In genomic region chr7:35691827-35692307, GRCh38 we compare ENCODE assay signal across 8 cellular contexts. TPM values are rescaled to one million over a fixed set of nuclear protein-coding genes. Genes with fewer than 3 reads are reported as not detected.
A peak's percentile ranks its signal among the peaks of the same experiment; 100 is the strongest.
DNase-seq lines count a peak whose midpoint lies in the region; ATAC-seq and TF ChIP-seq lines count a peak whose summit lies in the region.

No MANE protein-coding gene starts in this region.

- no peaks in the 10 kb centered on the region for H3K9me3 Mint-ChIP-seq in activated CD4-positive, alpha-beta T cell treated with anti-CD3 and anti-CD28 coated beads, Interleukin-2, amount 10 ng/mL, durations not matched to agents 7 days and 5 days

- peak overlapping the region; percentile 98 for H3K27ac ChIP-seq in smooth muscle cell (ENCODE audit: low read depth)

- H4K20me1 ChIP-seq in smooth muscle cell (ENCODE audit: low read depth), result peaks cover 67% of the 10 kb centered on the region

- H3K36me3 ChIP-seq in smooth muscle cell (ENCODE audit: low read depth), result no peaks in the 10 kb centered on the region

- peaks cover 83% of the 10 kb centered on the region for H3K79me2 ChIP-seq in smooth muscle cell (ENCODE audit: low read depth)

- H3F3A ChIP-seq in smooth muscle cell (ENCODE audit: low read depth), result peaks cover 6% of the 10 kb centered on the region

- peak overlapping the region; percentile 91 for H3K27ac Mint-ChIP-seq in activated CD4-positive, alpha-beta T cell treated with anti-CD3 and anti-CD28 coated beads, Interleukin-2, amount 10 ng/mL, durations not matched to agents 7 days and 5 days

- peak; percentile 26 for DNase-seq in 8988T
- DNase-seq in activated CD4-positive, alpha-beta T cell treated with anti-CD3 and anti-CD28 coated beads, Interleukin-2, amount 10 ng/mL, durations not matched to agents 7 days and 5 days, result peak; percentile 58
- DNase-seq in fibroblast of mammary gland (ENCODE audit: low read depth), result peak; percentile 16
- DNase-seq in smooth muscle cell (lab: John Stamatoyannopoulos, UW; ENCODE audit: unreplicated experiment), result no peak
- no peak for DNase-seq in superior temporal gyrus (ENCODE audit: extremely low spot score)
- DNase-seq in DMS114 treated with DMSO at 0.1 percent for 48 hours (lab: John Stamatoyannopoulos, UW; ENCODE audit: unreplicated experiment), result no peak

- peaks cover 63% of the 10 kb centered on the region for H3K4me1 Mint-ChIP-seq in activated CD4-positive, alpha-beta T cell treated with anti-CD3 and anti-CD28 coated beads, Interleukin-2, amount 10 ng/mL, durations not matched to agents 7 days and 5 days

- TF ChIP-seq CTCF in fibroblast of mammary gland (conservative IDR thresholded peaks at IDR 0.05; ENCODE audit: control insufficient read depth, insufficient read depth, low read depth, low read length) (no peak), smooth muscle cell (IDR thresholded peaks at IDR 0.05; ENCODE audit: borderline replicate concordance, insufficient read depth, poor library complexity, severe bottlenecking) (no peak)

- H3K9me3 ChIP-seq in smooth muscle cell (replicated peaks; ENCODE audit: low read depth), result no peaks in the 10 kb centered on the region

- H3K4me3 Mint-ChIP-seq in activated CD4-positive, alpha-beta T cell treated with anti-CD3 and anti-CD28 coated beads, Interleukin-2, amount 10 ng/mL, durations not matched to agents 7 days and 5 days, result peak overlapping the region; percentile 77

- ATAC-seq in GM21381 (IDR thresholded peaks at IDR 0.05; ENCODE audit: unreplicated experiment) (peak; percentile 24), HG03095 (IDR thresholded peaks at IDR 0.05; ENCODE audit: unreplicated experiment) (no peak)

- POLR2A ChIA-PET in activated CD4-positive, alpha-beta T cell treated with anti-CD3 and anti-CD28 coated beads, Interleukin-2, amount 10 ng/mL, durations not matched to agents 7 days and 5 days (lab: Charles Lee), result interaction anchor here (0.7 to 0.9 kb wide), 2 partner anchors 109 to 1197 kb away, joined by 3 read pairs; partner anchors contain the start of gene SEPTIN7

- H3K4me2 ChIP-seq in smooth muscle cell, result peak overlapping the region; percentile 97

- 41% methylated on average over 6 of the region's 6 CpGs for WGBS in smooth muscle cell (ENCODE audit: low lambda C conversion rate)

- H3K27me3 ChIP-seq in smooth muscle cell (ENCODE audit: low read depth), result no peaks in the 10 kb centered on the region

- H3K36me3 Mint-ChIP-seq in activated CD4-positive, alpha-beta T cell treated with anti-CD3 and anti-CD28 coated beads, Interleukin-2, amount 10 ng/mL, durations not matched to agents 7 days and 5 days (ENCODE audit: low read depth), result peaks cover 54% of the 10 kb centered on the region

- CTCF ChIA-PET in activated CD4-positive, alpha-beta T cell treated with anti-CD3 and anti-CD28 coated beads, Interleukin-2, amount 10 ng/mL, durations not matched to agents 7 days and 5 days (lab: Charles Lee), result interaction anchor here (1.0 to 3.0 kb wide), 2 partner anchors 35 to 153 kb away, joined by 3 to 8 read pairs; no protein-coding TSS in a partner anchor

- H3K4me3 ChIP-seq in fibroblast of mammary gland (ENCODE audit: control insufficient read depth, low read depth, low read length) (peak overlapping the region; percentile 12), smooth muscle cell (peak overlapping the region; percentile 90)

- no peak overlapping the region for H2AFZ ChIP-seq in smooth muscle cell (ENCODE audit: low read depth)

- H3K9ac ChIP-seq in smooth muscle cell (ENCODE audit: low read depth), result peak overlapping the region; percentile 8

- peaks cover 38% of the 10 kb centered on the region for H3K4me1 ChIP-seq in smooth muscle cell (ENCODE audit: low read depth)

- no peaks in the 10 kb centered on the region for H3K27me3 Mint-ChIP-seq in activated CD4-positive, alpha-beta T cell treated with anti-CD3 and anti-CD28 coated beads, Interleukin-2, amount 10 ng/mL, durations not matched to agents 7 days and 5 days

RNA-seq across cellular contexts. Expression of gene HERPUD2, which starts 3.1 kb away (rescaled TPM):
- total RNA-seq in activated CD4-positive, alpha-beta T cell treated with anti-CD3 and anti-CD28 coated beads, Interleukin-2, amount 10 ng/mL, durations not matched to agents 7 days and 5 days, result 10 to 100 TPM; 40.6 to 45.9 TPM
- total RNA-seq in smooth muscle cell, result 28.1 and 34.6 TPM in 2 replicates
- polyA plus RNA-seq in smooth muscle cell, result 23.2 and 33.0 TPM in 2 replicates

Comparison
In these comparisons a context has a peak if more than half of its experiments do, and no peak if none do; other contexts are left out.
1. DNase-seq: peak in 8988T (single experiment), activated CD4-positive, alpha-beta T cell treated with anti-CD3 and anti-CD28 coated beads, Interleukin-2, amount 10 ng/mL, durations not matched to agents 7 days and 5 days (single experiment) and fibroblast of mammary gland (single experiment); none in smooth muscle cell (single experiment), superior temporal gyrus (single experiment) and DMS114 treated with DMSO at 0.1 percent for 48 hours (single experiment).